Comparison of ENCODE assay signal across 6 cellular contexts in the genomic region with DNA sequence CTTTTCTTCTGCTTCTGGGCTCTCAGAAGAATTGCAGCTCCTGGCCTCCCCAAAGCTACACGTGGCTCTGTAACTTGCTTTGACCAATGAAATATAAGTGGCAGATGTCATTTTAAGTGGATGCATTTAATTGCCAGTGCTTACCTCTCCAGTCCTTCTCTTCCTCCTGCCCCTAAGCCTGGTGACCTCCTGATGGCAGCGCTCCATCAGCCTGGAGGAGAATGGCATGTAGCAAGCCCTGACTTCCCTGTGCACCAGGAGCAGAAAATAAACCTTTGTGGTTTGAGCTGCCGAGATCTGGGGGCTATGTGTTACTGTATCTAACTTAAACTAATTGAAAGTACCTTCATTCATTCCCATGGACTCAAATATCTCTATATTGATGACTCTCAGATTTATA.
DNase-seq lines count a peak whose midpoint lies in the region; ATAC-seq, FAIRE-seq and TF ChIP-seq lines count a peak whose summit lies in the region.
"Not testable (repeated sequence)": the region's sequence is repeated elsewhere in the genome, so short reads cannot be mapped to it uniquely, and the experiment has no call there.

No MANE protein-coding gene starts in this region.

- H3K27me3 ChIP-seq in OCI-LY3 (ENCODE audit: low read depth, low read length); bronchial epithelial cell (ENCODE audit: control insufficient read depth, insufficient read depth, low read length): not testable (repeated sequence)

- H3K9ac ChIP-seq in OCI-LY3 (ENCODE audit: low read length) = not testable (repeated sequence)

- H4K20me1 ChIP-seq in OCI-LY3 (ENCODE audit: insufficient read depth, low read length) = not testable (repeated sequence)

- ATAC-seq in Right ventricle myocardium superior (ENCODE audit: poor library complexity) = not testable (repeated sequence)

- not testable (repeated sequence) for H3K79me2 ChIP-seq in OCI-LY3 (ENCODE audit: low read length)

- peak; percentile 21 for DNase-seq in DMS 273 (lab: John Stamatoyannopoulos, UW; ENCODE audit: unreplicated experiment)
- peak in 2 of 3 experiments; percentile 0 to 32 for DNase-seq in NCI-H1417 (lab: John Stamatoyannopoulos, UW)
- DNase-seq in NCI-H82 (lab: John Stamatoyannopoulos, UW) = peak; percentile 7
- DNase-seq in bronchial epithelial cell (ENCODE audit: low read depth) = not testable (repeated sequence)
- peak; percentile 37 for DNase-seq in Right ventricle myocardium superior

- H3K27ac ChIP-seq in OCI-LY3 (ENCODE audit: low read length) = not testable (repeated sequence)

- not testable (repeated sequence) for H2AFZ ChIP-seq in OCI-LY3 (ENCODE audit: low read depth, low read length)

- not testable (repeated sequence) for H3K9me3 ChIP-seq in OCI-LY3 (ENCODE audit: insufficient read depth, low read length)

- H3K4me3 ChIP-seq in OCI-LY3 (ENCODE audit: low read length); bronchial epithelial cell (ENCODE audit: low read depth, low read length): not testable (repeated sequence)

- FAIRE-seq in bronchial epithelial cell (lab: Jason Lieb, UNC) = peak; percentile 86

- intact Hi-C loops in Right ventricle myocardium superior (cut with DNase I) = not testable (repeated sequence)

- H3K4me2 ChIP-seq in OCI-LY3 (ENCODE audit: low read length) = peak overlapping the region; percentile 43

- H3K4me1 ChIP-seq in OCI-LY3 (ENCODE audit: low read length) = not testable (repeated sequence)

- 0 out of 2 replicates have a peak, but pooled peaks have one; percentile 5 for TF ChIP-seq CTCF in OCI-LY3 (IDR thresholded peaks at IDR 0.05; ENCODE audit: low read depth, low read length)
- not testable (repeated sequence) for TF ChIP-seq CTCF in bronchial epithelial cell (IDR thresholded peaks at IDR 0.05; ENCODE audit: insufficient read depth, low read length, severe bottlenecking)

- H3K36me3 ChIP-seq in OCI-LY3 (replicated peaks; ENCODE audit: low read depth, low read length); bronchial epithelial cell (ENCODE audit: control insufficient read depth, insufficient read depth, low read length): not testable (repeated sequence)
